Comparison of ENCODE assay signal across 10 cellular contexts in the genomic region with DNA sequence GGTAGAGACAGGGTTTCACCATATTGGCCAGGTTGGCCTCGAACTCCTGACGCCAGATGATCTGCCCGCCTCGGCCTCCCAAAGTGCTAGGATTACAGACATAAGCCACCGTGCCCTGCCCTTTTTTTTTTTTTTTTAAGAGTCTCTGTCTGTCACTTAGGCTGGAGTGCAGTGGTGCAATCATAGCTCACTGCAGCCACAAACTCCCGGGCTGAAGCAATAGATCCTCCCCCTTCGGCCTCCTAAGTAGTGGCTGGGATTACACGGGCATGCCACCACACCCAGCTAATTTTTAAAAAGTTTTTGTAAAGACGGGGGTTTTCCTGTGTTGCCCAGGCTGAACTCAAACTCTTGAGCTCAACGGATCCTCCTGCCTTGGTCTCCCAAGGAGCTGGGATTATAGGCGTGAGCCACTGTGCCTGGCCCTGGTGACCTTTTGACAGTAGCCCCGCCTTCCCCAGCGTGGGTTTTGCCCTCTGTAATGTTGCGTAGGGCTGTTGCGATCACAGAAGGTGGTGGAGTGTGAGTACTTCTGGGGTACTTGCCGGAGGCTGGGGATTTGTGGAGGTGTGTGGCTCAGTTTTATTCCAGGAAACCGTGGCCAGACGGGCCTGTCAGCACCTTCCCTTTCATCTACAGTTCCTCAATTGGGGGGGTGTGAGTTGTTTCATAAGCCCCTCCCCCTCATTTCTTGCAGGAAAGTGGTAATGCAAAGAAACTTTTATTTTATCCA.
DNase-seq lines count a peak whose midpoint lies in the region; ATAC-seq lines count a peak whose summit lies in the region.
"Had no signal": no experiment of that assay in that cellular context is flagged by ENCODE, and none has a peak within 500 bp of the region (broad histone marks: within the 10 kb centered on the region; RNA-seq: fewer than 3 reads in every experiment).

No MANE protein-coding gene starts in this region.

- no peaks in the 10 kb centered on the region for H3K9me3 Mint-ChIP-seq in effector memory CD8-positive, alpha-beta T cell

- ATAC-seq in effector memory CD8-positive, alpha-beta T cell (replicated peaks), result peak; percentile 62

- H3K4me1 Mint-ChIP-seq in effector memory CD8-positive, alpha-beta T cell (ENCODE audit: low read depth in 2 of 2), result peaks cover 11 to 13% of the 10 kb centered on the region in 2 donors

- DNase-seq in activated CD4-positive, alpha-beta T cell treated with anti-CD3 and anti-CD28 coated beads for 48 hours, result peak; percentile 64
- no peak for DNase-seq in activated CD4-positive, alpha-beta T cell treated with anti-CD3 and anti-CD28 coated beads, Interleukin-2, amount 50 U/mL, for 4 hours
- DNase-seq in OCI-M1 (lab: John Stamatoyannopoulos, UW) (peak; percentile 46), NCI-H2196 (lab: John Stamatoyannopoulos, UW; ENCODE audit: unreplicated experiment) (no peak), pons (ENCODE audit: low spot score) (no peak), NCI-H1694 treated with DMSO at 0.1 percent for 48 hours (lab: John Stamatoyannopoulos, UW) (no peak)
- DNase-seq in effector memory CD8-positive, alpha-beta T cell, result no peak
- DNase-seq in stimulated activated CD8-positive, alpha-beta memory T cell treated with anti-CD3 and anti-CD28 coated beads, Interleukin-12 subunit alpha, Interleukin-12 subunit beta, amount 100 ng/mL, for 4 hours (ENCODE audit: low read depth), result peak; percentile 25
- DNase-seq: NCI-H524, pancreas had no signal

- H3K36me3 Mint-ChIP-seq in effector memory CD8-positive, alpha-beta T cell (ENCODE audit: insufficient read depth), result peaks cover 7% of the 10 kb centered on the region

- no peak overlapping the region for H3K27ac Mint-ChIP-seq in effector memory CD8-positive, alpha-beta T cell

- no peak overlapping the region for H3K4me3 Mint-ChIP-seq in effector memory CD8-positive, alpha-beta T cell

- H3K27me3 Mint-ChIP-seq in effector memory CD8-positive, alpha-beta T cell, result peaks cover 0 to 8% of the 10 kb centered on the region in 2 donors

Comparison
In these comparisons a context has a peak if more than half of its experiments do, and no peak if none do; other contexts are left out.
1. DNase-seq: peak in activated CD4-positive, alpha-beta T cell treated with anti-CD3 and anti-CD28 coated beads for 48 hours (single experiment), OCI-M1 (single experiment) and stimulated activated CD8-positive, alpha-beta memory T cell treated with anti-CD3 and anti-CD28 coated beads, Interleukin-12 subunit alpha, Interleukin-12 subunit beta, amount 100 ng/mL, for 4 hours (single experiment); none in activated CD4-positive, alpha-beta T cell treated with anti-CD3 and anti-CD28 coated beads, Interleukin-2, amount 50 U/mL, for 4 hours (0 of 2), effector memory CD8-positive, alpha-beta T cell (0 of 3), NCI-H2196 (single experiment), pons (single experiment) and NCI-H1694 treated with DMSO at 0.1 percent for 48 hours (single experiment).